In the genomic region with DNA sequence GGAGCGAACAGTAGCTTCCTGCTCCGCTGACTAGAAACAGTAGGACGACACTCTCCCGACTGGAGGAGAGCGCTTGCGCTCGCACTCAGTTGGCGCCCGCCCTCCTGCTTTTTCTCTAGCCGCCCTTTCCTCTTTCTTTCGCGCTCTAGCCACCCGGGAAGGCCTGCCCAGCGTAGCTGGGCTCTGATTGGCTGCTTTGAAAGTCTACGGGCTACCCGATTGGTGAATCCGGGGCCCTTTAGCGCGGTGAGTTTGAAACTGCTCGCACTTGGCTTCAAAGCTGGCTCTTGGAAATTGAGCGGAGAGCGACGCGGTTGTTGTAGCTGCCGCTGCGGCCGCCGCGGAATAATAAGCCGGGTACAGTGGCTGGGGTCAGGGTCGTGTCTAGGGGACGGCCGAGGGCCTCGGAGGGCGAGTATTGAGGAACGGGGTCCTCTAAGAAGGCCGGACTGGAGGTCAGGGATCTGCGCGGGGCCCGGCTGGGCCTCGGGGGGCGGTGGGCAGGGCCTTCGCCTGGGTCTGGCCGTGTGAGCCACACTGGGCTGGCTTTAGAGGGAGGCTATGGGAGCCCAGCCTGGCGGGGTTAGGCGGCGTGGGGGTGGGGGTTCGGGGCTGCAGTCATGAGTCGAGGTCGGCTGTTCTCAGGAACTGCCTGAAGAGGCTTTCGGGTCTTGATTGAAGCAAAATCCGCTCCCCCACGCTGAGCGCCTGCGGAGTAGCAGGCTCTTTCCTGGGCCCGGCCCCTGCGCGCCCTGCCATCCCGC, we compare ENCODE assay signal across 1 cellular context.
TF ChIP-seq lines count a peak whose summit lies in the region.

CDK1 (plus strand) TSS at position 265 of the 764 bp plus-strand sequence. CDS start 1,688 bp downstream, outside the sequence.

TF ChIP-seq in GM12878, 131 proteins besides CTCF, POLR2A, EP300 and RAD21 (continued from another document and continues in another):
- TF ChIP-seq HSF1 (IDR thresholded peaks at IDR 0.05; ENCODE audit: low read depth, low read length): no peak
- TF ChIP-seq, protein P1, sequence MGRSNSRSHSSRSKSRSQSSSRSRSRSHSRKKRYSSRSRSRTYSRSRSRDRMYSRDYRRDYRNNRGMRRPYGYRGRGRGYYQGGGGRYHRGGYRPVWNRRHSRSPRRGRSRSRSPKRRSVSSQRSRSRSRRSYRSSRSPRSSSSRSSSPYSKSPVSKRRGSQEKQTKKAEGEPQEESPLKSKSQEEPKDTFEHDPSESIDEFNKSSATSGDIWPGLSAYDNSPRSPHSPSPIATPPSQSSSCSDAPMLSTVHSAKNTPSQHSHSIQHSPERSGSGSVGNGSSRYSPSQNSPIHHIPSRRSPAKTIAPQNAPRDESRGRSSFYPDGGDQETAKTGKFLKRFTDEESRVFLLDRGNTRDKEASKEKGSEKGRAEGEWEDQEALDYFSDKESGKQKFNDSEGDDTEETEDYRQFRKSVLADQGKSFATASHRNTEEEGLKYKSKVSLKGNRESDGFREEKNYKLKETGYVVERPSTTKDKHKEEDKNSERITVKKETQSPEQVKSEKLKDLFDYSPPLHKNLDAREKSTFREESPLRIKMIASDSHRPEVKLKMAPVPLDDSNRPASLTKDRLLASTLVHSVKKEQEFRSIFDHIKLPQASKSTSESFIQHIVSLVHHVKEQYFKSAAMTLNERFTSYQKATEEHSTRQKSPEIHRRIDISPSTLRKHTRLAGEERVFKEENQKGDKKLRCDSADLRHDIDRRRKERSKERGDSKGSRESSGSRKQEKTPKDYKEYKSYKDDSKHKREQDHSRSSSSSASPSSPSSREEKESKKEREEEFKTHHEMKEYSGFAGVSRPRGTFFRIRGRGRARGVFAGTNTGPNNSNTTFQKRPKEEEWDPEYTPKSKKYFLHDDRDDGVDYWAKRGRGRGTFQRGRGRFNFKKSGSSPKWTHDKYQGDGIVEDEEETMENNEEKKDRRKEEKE (IDR thresholded peaks at IDR 0.05): no peak
- no peak for TF ChIP-seq SRF (IDR thresholded peaks at IDR 0.05; ENCODE audit: low read depth in 2 of 2, low read length in 2 of 2)
- no peak for TF ChIP-seq ZNF217 (IDR thresholded peaks at IDR 0.05)
- TF ChIP-seq PAX8 (IDR thresholded peaks at IDR 0.05): no peak
- TF ChIP-seq KAT2A (conservative IDR thresholded peaks at IDR 0.05; ENCODE audit: control insufficient read depth, low read depth, low read length): no peak
- no peak for TF ChIP-seq ATF2 (IDR thresholded peaks at IDR 0.05; ENCODE audit: low read length)
- no peak for TF ChIP-seq NR2C1 (IDR thresholded peaks at IDR 0.05)
- TF ChIP-seq YBX1 (IDR thresholded peaks at IDR 0.05): no peak
- TF ChIP-seq, protein P2, sequence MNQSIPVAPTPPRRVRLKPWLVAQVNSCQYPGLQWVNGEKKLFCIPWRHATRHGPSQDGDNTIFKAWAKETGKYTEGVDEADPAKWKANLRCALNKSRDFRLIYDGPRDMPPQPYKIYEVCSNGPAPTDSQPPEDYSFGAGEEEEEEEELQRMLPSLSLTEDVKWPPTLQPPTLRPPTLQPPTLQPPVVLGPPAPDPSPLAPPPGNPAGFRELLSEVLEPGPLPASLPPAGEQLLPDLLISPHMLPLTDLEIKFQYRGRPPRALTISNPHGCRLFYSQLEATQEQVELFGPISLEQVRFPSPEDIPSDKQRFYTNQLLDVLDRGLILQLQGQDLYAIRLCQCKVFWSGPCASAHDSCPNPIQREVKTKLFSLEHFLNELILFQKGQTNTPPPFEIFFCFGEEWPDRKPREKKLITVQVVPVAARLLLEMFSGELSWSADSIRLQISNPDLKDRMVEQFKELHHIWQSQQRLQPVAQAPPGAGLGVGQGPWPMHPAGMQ (IDR thresholded peaks at IDR 0.05; ENCODE audit: borderline replicate concordance): no peak
- no peak for TF ChIP-seq RELA (IDR thresholded peaks at IDR 0.05; ENCODE audit: borderline replicate concordance, partially characterized antibody)
- no peak for TF ChIP-seq ZNF592 (IDR thresholded peaks at IDR 0.05)
- TF ChIP-seq TBL1XR1 (IDR thresholded peaks at IDR 0.05; ENCODE audit: low read depth, low read length): no peak
- TF ChIP-seq, protein P3, sequence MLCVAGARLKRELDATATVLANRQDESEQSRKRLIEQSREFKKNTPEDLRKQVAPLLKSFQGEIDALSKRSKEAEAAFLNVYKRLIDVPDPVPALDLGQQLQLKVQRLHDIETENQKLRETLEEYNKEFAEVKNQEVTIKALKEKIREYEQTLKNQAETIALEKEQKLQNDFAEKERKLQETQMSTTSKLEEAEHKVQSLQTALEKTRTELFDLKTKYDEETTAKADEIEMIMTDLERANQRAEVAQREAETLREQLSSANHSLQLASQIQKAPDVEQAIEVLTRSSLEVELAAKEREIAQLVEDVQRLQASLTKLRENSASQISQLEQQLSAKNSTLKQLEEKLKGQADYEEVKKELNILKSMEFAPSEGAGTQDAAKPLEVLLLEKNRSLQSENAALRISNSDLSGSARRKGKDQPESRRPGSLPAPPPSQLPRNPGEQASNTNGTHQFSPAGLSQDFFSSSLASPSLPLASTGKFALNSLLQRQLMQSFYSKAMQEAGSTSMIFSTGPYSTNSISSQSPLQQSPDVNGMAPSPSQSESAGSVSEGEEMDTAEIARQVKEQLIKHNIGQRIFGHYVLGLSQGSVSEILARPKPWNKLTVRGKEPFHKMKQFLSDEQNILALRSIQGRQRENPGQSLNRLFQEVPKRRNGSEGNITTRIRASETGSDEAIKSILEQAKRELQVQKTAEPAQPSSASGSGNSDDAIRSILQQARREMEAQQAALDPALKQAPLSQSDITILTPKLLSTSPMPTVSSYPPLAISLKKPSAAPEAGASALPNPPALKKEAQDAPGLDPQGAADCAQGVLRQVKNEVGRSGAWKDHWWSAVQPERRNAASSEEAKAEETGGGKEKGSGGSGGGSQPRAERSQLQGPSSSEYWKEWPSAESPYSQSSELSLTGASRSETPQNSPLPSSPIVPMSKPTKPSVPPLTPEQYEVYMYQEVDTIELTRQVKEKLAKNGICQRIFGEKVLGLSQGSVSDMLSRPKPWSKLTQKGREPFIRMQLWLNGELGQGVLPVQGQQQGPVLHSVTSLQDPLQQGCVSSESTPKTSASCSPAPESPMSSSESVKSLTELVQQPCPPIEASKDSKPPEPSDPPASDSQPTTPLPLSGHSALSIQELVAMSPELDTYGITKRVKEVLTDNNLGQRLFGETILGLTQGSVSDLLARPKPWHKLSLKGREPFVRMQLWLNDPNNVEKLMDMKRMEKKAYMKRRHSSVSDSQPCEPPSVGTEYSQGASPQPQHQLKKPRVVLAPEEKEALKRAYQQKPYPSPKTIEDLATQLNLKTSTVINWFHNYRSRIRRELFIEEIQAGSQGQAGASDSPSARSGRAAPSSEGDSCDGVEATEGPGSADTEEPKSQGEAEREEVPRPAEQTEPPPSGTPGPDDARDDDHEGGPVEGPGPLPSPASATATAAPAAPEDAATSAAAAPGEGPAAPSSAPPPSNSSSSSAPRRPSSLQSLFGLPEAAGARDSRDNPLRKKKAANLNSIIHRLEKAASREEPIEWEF (IDR thresholded peaks at IDR 0.05; ENCODE audit: insufficient replicate concordance, low read depth, low read length): no peak
- TF ChIP-seq, protein P4, sequence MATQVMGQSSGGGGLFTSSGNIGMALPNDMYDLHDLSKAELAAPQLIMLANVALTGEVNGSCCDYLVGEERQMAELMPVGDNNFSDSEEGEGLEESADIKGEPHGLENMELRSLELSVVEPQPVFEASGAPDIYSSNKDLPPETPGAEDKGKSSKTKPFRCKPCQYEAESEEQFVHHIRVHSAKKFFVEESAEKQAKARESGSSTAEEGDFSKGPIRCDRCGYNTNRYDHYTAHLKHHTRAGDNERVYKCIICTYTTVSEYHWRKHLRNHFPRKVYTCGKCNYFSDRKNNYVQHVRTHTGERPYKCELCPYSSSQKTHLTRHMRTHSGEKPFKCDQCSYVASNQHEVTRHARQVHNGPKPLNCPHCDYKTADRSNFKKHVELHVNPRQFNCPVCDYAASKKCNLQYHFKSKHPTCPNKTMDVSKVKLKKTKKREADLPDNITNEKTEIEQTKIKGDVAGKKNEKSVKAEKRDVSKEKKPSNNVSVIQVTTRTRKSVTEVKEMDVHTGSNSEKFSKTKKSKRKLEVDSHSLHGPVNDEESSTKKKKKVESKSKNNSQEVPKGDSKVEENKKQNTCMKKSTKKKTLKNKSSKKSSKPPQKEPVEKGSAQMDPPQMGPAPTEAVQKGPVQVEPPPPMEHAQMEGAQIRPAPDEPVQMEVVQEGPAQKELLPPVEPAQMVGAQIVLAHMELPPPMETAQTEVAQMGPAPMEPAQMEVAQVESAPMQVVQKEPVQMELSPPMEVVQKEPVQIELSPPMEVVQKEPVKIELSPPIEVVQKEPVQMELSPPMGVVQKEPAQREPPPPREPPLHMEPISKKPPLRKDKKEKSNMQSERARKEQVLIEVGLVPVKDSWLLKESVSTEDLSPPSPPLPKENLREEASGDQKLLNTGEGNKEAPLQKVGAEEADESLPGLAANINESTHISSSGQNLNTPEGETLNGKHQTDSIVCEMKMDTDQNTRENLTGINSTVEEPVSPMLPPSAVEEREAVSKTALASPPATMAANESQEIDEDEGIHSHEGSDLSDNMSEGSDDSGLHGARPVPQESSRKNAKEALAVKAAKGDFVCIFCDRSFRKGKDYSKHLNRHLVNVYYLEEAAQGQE (IDR thresholded peaks at IDR 0.05; ENCODE audit: low read depth, low read length): no peak
- no peak for TF ChIP-seq RCOR1 (conservative IDR thresholded peaks at IDR 0.05; ENCODE audit: low read depth, low read length)
- TF ChIP-seq JUNB (IDR thresholded peaks at IDR 0.05): no peak
- TF ChIP-seq, protein P5, sequence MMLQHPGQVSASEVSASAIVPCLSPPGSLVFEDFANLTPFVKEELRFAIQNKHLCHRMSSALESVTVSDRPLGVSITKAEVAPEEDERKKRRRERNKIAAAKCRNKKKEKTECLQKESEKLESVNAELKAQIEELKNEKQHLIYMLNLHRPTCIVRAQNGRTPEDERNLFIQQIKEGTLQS (IDR thresholded peaks at IDR 0.05; ENCODE audit: borderline replicate concordance, extremely low read depth, low read depth, low read length): no peak
- TF ChIP-seq, protein P6, sequence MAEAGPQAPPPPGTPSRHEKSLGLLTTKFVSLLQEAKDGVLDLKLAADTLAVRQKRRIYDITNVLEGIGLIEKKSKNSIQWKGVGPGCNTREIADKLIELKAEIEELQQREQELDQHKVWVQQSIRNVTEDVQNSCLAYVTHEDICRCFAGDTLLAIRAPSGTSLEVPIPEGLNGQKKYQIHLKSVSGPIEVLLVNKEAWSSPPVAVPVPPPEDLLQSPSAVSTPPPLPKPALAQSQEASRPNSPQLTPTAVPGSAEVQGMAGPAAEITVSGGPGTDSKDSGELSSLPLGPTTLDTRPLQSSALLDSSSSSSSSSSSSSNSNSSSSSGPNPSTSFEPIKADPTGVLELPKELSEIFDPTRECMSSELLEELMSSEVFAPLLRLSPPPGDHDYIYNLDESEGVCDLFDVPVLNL (IDR thresholded peaks at IDR 0.05; ENCODE audit: low read depth, low read length): peak; percentile 96
- TF ChIP-seq E4F1 (IDR thresholded peaks at IDR 0.05; ENCODE audit: borderline replicate concordance, partially characterized antibody): no peak
